Comparison of ENCODE assay signal across 12 cellular contexts in the genomic region with DNA sequence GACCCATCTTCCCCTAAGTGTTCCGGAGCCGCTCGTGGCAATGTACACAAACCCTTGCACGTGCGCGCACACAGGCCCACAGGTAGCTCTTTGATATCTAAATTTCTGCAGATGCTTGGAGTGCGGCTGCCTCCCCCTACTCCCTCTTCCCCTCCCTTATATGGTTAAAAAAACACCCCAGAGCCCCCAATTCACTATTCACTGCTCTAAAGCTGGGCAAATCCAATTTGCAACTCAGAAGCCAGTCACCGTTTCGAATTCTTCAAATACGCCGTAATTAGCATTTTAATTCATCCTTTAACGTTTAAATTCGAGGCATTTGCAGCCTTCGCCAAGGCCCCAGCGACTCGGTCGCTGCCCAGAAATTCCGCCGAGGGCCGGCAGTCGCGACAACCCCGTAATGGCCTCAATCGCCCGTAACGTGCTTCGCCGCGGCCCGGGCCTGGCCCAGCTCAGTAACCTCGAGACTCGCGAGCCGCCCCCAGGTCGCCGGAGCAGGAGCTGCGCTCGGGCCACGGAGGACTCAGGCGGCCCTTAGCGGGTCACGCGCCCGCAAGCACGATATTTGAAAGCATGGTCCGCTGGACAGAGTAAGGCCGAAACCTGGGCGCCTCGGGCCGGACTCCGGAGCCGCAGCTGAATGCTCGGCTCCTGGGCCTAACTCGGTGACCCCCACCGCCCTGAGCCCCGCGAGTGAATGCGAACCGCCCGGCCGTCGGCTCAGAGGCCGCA. TPM values are rescaled to one million over a fixed set of nuclear protein-coding genes. Genes with fewer than 3 reads are reported as not detected.
DNase-seq lines count a peak whose midpoint lies in the region; ATAC-seq, FAIRE-seq and TF ChIP-seq lines count a peak whose summit lies in the region.
"Had no signal": no experiment of that assay in that cellular context is flagged by ENCODE, and none has a peak within 500 bp of the region (broad histone marks: within the 10 kb centered on the region; RNA-seq: fewer than 3 reads in every experiment).

No MANE protein-coding gene starts in this region.

- POLR2A ChIA-PET in endothelial cell of umbilical vein (lab: Charles Lee), result no interaction called here

- H3K4me2 ChIP-seq in endothelial cell of umbilical vein (ENCODE audit: insufficient read depth, low read length), result no peak overlapping the region

- H2AFZ ChIP-seq in endothelial cell of umbilical vein (ENCODE audit: low read depth, low read length), result no peak overlapping the region

- no peak for ATAC-seq in HG03097 (IDR thresholded peaks at IDR 0.05; ENCODE audit: low FRiP score, unreplicated experiment)
- ATAC-seq in omental fat pad (ENCODE audit: low FRiP score), result no peak
- ATAC-seq: stimulated activated effector memory CD8-positive, alpha-beta T cell treated with anti-CD3 and anti-CD28 coated beads, Interleukin-12 subunit alpha, Interleukin-12 subunit beta, amount 100 ng/mL, for 72 hours had no signal

- H3K79me2 ChIP-seq in endothelial cell of umbilical vein (ENCODE audit: control insufficient read depth, insufficient read depth, low read length), result no peaks in the 10 kb centered on the region

- intact Hi-C loops in endothelial cell of umbilical vein (cut with micrococcal nuclease), result no loop called here

- H3K4me1 ChIP-seq in endothelial cell of umbilical vein (ENCODE audit: control insufficient read depth, extremely low read depth, insufficient read depth, low read length), result no peaks in the 10 kb centered on the region

- BruUV-seq in endothelial cell of umbilical vein (replicated peaks; lab: Mats Ljungman, UMichigan), result no TSS peak

- H3K9ac ChIP-seq in endothelial cell of umbilical vein (replicated peaks; ENCODE audit: extremely low read depth, insufficient read depth, low read length), result no peak overlapping the region

- peaks cover 49 to 72% of the 10 kb centered on the region in 2 experiments for H3K27me3 ChIP-seq in endothelial cell of umbilical vein (ENCODE audit: control insufficient read depth in 2 of 2, insufficient read depth in 2 of 2, low read length in 2 of 2)

- no peaks in the 10 kb centered on the region for H3K9me3 ChIP-seq in endothelial cell of umbilical vein (replicated peaks; ENCODE audit: control insufficient read depth, insufficient read depth, low read length)

- no peak for TF ChIP-seq CTCF in endothelial cell of umbilical vein (IDR thresholded peaks at IDR 0.05; ENCODE audit: extremely low read depth in 1 of 2, insufficient read depth in 1 of 2, low read depth in 1 of 2, low read length in 2 of 2)
- TF ChIP-seq CTCF in omental fat pad (IDR thresholded peaks at IDR 0.05), result no peak

- H3K36me3 ChIP-seq in endothelial cell of umbilical vein (ENCODE audit: control insufficient read depth in 2 of 2, extremely low read depth in 1 of 2, insufficient read depth in 2 of 2, low read length in 2 of 2), result no peaks in the 10 kb centered on the region

- H3K4me3 ChIP-seq in endothelial cell of umbilical vein (replicated peaks in 1 of 3; ENCODE audit: insufficient read depth in 1 of 3, low read depth in 1 of 3, low read length in 3 of 3), result no peak overlapping the region

- dilution Hi-C loops in endothelial cell of umbilical vein (cut with MboI; ENCODE audit: extremely low pct_ligation_motif_present, low sequenced_read_pairs), result no loop called here

- CTCF ChIA-PET in endothelial cell of umbilical vein (lab: Charles Lee), result no interaction called here

- no peak overlapping the region for H3K27ac ChIP-seq in endothelial cell of umbilical vein (ENCODE audit: insufficient read depth, low read depth, low read length)

- no peak for TF ChIP-seq POLR2A in endothelial cell of umbilical vein (IDR thresholded peaks at IDR 0.05; ENCODE audit: low read depth, low read length)

- no peaks in the 10 kb centered on the region for H4K20me1 ChIP-seq in endothelial cell of umbilical vein (replicated peaks; ENCODE audit: control insufficient read depth, extremely low read depth, insufficient read depth, low read length)

- DNase-seq in ELF-1 (ENCODE audit: low read depth, low spot score) (peak; percentile 63), NCI-H774 (lab: John Stamatoyannopoulos, UW) (peak; percentile 27), endothelial cell of umbilical vein (ENCODE audit: low read depth, low spot score) (no peak), myocyte (ENCODE audit: low read depth) (peak; percentile 25), UCSD-AML1 (lab: John Stamatoyannopoulos, UW; ENCODE audit: unreplicated experiment) (no peak), NCI-H526 treated with DMSO at 0.1 percent for 48 hours (lab: John Stamatoyannopoulos, UW) (no peak), omental fat pad (ENCODE audit: low spot score) (no peak)
- DNase-seq: DND-41, NCI-H524 treated with DMSO at 0.1 percent for 48 hours had no signal

- no peak for FAIRE-seq in endothelial cell of umbilical vein (lab: Jason Lieb, UNC)

- H3K9me1 ChIP-seq in endothelial cell of umbilical vein (replicated peaks; ENCODE audit: control insufficient read depth, extremely low read depth, insufficient read depth, low read length), result no peaks in the 10 kb centered on the region

TF ChIP-seq in endothelial cell of umbilical vein, 7 proteins besides CTCF, POLR2A, EP300 and RAD21:
- TF ChIP-seq MYC (IDR thresholded peaks at IDR 0.05; ENCODE audit: low read depth, low read length) (no peak), EZH2 (IDR thresholded peaks at IDR 0.05; ENCODE audit: borderline replicate concordance, low read depth, low read length, severe bottlenecking) (peak; percentile 69)

RNA-seq across cellular contexts. Expression of a gene that starts 1.3 kb away (rescaled TPM):
- total RNA-seq in endothelial cell of umbilical vein (not detected in 2 replicates), myocyte (7.2 and 7.7 TPM in 2 replicates), omental fat pad (under 1 TPM in 3 of 4 donors, not detected in 1; 0.19 to 0.84 (median 0.63) TPM)
- not detected in 2 replicates for polyA plus RNA-seq in endothelial cell of umbilical vein
- not detected in 2 replicates for polyA plus RNA-seq in endothelial cell of umbilical vein (2011; cell fraction: cytosol; rRNA removed)
- not detected in 2 replicates for polyA plus RNA-seq in endothelial cell of umbilical vein (2011; cell fraction: nucleus; rRNA removed)
- not detected in 2 replicates for polyA plus RNA-seq in endothelial cell of umbilical vein (2012)
- not detected in 2 replicates for polyA minus RNA-seq in endothelial cell of umbilical vein
- polyA minus RNA-seq in endothelial cell of umbilical vein (2011; cell fraction: cytosol; rRNA and poly(A)+ RNA removed), result not detected
- polyA minus RNA-seq in endothelial cell of umbilical vein (2011; cell fraction: nucleus; rRNA and poly(A)+ RNA removed), result not detected in 2 replicates
- 2.1 TPM for polyA plus RNA-seq in myocyte (2012)
- total RNA-seq: activated CD8-positive, alpha-beta memory T cell treated with anti-CD3 and anti-CD28 coated beads for 36 hours had no signal

Comparison
In these comparisons a context has a peak if more than half of its experiments do, and no peak if none do; other contexts are left out.
1. DNase-seq: peak in ELF-1 (single experiment), NCI-H774 (single experiment) and myocyte (single experiment); none in endothelial cell of umbilical vein (single experiment), UCSD-AML1 (single experiment), NCI-H526 treated with DMSO at 0.1 percent for 48 hours (single experiment) and omental fat pad (single experiment).